ENCODE assay signal across 8 cellular contexts in genomic region chr17:43389022-43389947, GRCh38. TPM values are rescaled to one million over a fixed set of nuclear protein-coding genes. Genes with fewer than 3 reads are reported as not detected.
DNase-seq lines count a peak whose midpoint lies in the region; ATAC-seq and TF ChIP-seq lines count a peak whose summit lies in the region.

No MANE protein-coding gene starts in this region.

- no TSS peak for BruUV-seq in Caco-2 (replicated peaks; lab: Mats Ljungman, UMichigan)

- WGBS in hepatocyte (ENCODE audit: low lambda C conversion rate, missing lambda C conversion rate), result 5% methylated on average over 32 of the region's 35 CpGs

- H3K27me3 ChIP-seq in Caco-2 (replicated peaks; ENCODE audit: control insufficient read depth, insufficient read depth, low read length), result no peaks in the 10 kb centered on the region
- no peaks in the 10 kb centered on the region for H3K27me3 ChIP-seq in HAP-1 (ENCODE audit: low read depth)
- no peaks in the 10 kb centered on the region for H3K27me3 ChIP-seq in ascending aorta
- H3K27me3 ChIP-seq in hepatocyte, result no peaks in the 10 kb centered on the region

- H3K36me3 ChIP-seq in Caco-2 (ENCODE audit: control insufficient read depth, insufficient read depth, low read length) (no peaks in the 10 kb centered on the region), HAP-1 (replicated peaks) (no peaks in the 10 kb centered on the region), ascending aorta (no peaks in the 10 kb centered on the region), hepatocyte (replicated peaks; ENCODE audit: insufficient read depth, low read depth) (no peaks in the 10 kb centered on the region)

- H2AFZ ChIP-seq in hepatocyte, result peak overlapping the region; percentile 82

- intact Hi-C loops in Caco-2 (cut with micrococcal nuclease; ENCODE audit: unreplicated experiment) (no loop called here), ascending aorta (cut with DNase I) (loop anchor here (1.0 to 2.0 kb wide), 2 partner anchors 21 to 28 kb away; no protein-coding TSS in a partner anchor)

- peaks cover 11% of the 10 kb centered on the region for H3K79me2 ChIP-seq in hepatocyte

- peaks cover 23% of the 10 kb centered on the region for H3K4me1 Mint-ChIP-seq in Caco-2 (ENCODE audit: low read depth, unreplicated experiment)

- in situ Hi-C loops in HAP-1 (cut with MboI; ENCODE audit: low sequenced_read_pairs), result loop anchor here (5.0 kb wide), 1 partner anchor 93 kb away; the partner anchor contains the start of gene DHX8

- H3K4me3 ChIP-seq in Caco-2 (ENCODE audit: low read depth, low read length), result peak overlapping the region; percentile 72
- peak overlapping the region; percentile 44 for H3K4me3 ChIP-seq in HAP-1
- peak overlapping the region; percentile 61 to 89 for H3K4me3 ChIP-seq in ascending aorta
- H3K4me3 ChIP-seq in hepatocyte, result peak overlapping the region; percentile 51
- H3K4me3 ChIP-seq in retinal pigment epithelial cell (ENCODE audit: low read length), result peak overlapping the region; percentile 59

- ATAC-seq in GM21360 (IDR thresholded peaks at IDR 0.05; ENCODE audit: unreplicated experiment), result no peak

- no peaks in the 10 kb centered on the region for H3K9me2 ChIP-seq in hepatocyte (replicated peaks; ENCODE audit: insufficient read depth)

- no peaks in the 10 kb centered on the region for H3K9me3 Mint-ChIP-seq in Caco-2 (ENCODE audit: unreplicated experiment)

- TF ChIP-seq CTCF in Caco-2 (IDR thresholded peaks at IDR 0.05; ENCODE audit: insufficient read depth in 1 of 2, low read depth in 1 of 2, low read length in 1 of 2, severe bottlenecking in 1 of 2, unreplicated experiment in 1 of 2), result peak; percentile 91 to 93
- TF ChIP-seq CTCF in ascending aorta (IDR thresholded peaks at IDR 0.05), result peak; percentile 76 to 81 (median 80)
- TF ChIP-seq CTCF in hepatocyte (IDR thresholded peaks at IDR 0.05; ENCODE audit: poor library complexity), result peak; percentile 92
- TF ChIP-seq CTCF in retinal pigment epithelial cell (conservative IDR thresholded peaks at IDR 0.05; ENCODE audit: low read depth, low read length), result peak; percentile 96

- peaks cover 17% of the 10 kb centered on the region; the same call in 1 of the 2 replicates for H3K4me1 ChIP-seq in Caco-2
- H3K4me1 ChIP-seq in HAP-1, result peaks cover 2% of the 10 kb centered on the region
- peaks cover 3 to 11% of the 10 kb centered on the region in 2 donors for H3K4me1 ChIP-seq in ascending aorta
- peaks cover 15% of the 10 kb centered on the region for H3K4me1 ChIP-seq in hepatocyte (ENCODE audit: insufficient read depth)

- peak; percentile 78 to 81 for DNase-seq in Caco-2
- peak; percentile 85 for DNase-seq in HAP-1 (ENCODE audit: low spot score in 2 of 2)
- DNase-seq in NCI-H187 (lab: John Stamatoyannopoulos, UW), result peak; percentile 35 to 39
- peak; percentile 79 for DNase-seq in T-helper 22 cell (ENCODE audit: low read depth)
- DNase-seq in ascending aorta (ENCODE audit: low spot score in 2 of 2), result peak; percentile 54 to 91
- DNase-seq in hepatocyte (ENCODE audit: low spot score), result peak; percentile 88
- no peak for DNase-seq in retinal pigment epithelial cell (ENCODE audit: low read depth)

- peak overlapping the region; percentile 87 for H3K4me3 Mint-ChIP-seq in Caco-2 (ENCODE audit: unreplicated experiment)

- H3K36me3 Mint-ChIP-seq in Caco-2 (ENCODE audit: insufficient read depth, unreplicated experiment), result peaks cover 10% of the 10 kb centered on the region

- peak overlapping the region; percentile 92 for H3K4me2 ChIP-seq in hepatocyte

- H3K27me3 Mint-ChIP-seq in Caco-2 (ENCODE audit: insufficient read depth, unreplicated experiment), result no peaks in the 10 kb centered on the region

- H3K9me3 ChIP-seq in Caco-2 (no peaks in the 10 kb centered on the region), HAP-1 (0 out of 2 replicates have a peak, but pooled peaks cover 2% of the 10 kb centered on the region), ascending aorta (no peaks in the 10 kb centered on the region), hepatocyte (ENCODE audit: low read depth) (no peaks in the 10 kb centered on the region)

- H3K27ac Mint-ChIP-seq in Caco-2 (ENCODE audit: unreplicated experiment), result peak overlapping the region; percentile 96

- H4K20me1 ChIP-seq in hepatocyte (ENCODE audit: insufficient read depth, poor library complexity, severe bottlenecking), result no peaks in the 10 kb centered on the region

- CTCF ChIA-PET in Caco-2 (lab: Charles Lee), result interaction anchor here (0.6 to 12.1 kb wide), 10 partner anchors 9 to 872 kb away, joined by 3 to 211 read pairs (median 8); partner anchors contain the start of genes ARL4D and DHX8

- peak overlapping the region; percentile 99 for H3K27ac ChIP-seq in ascending aorta
- peak overlapping the region; percentile 100 for H3K27ac ChIP-seq in hepatocyte

- POLR2A ChIA-PET in Caco-2 (lab: Charles Lee), result interaction anchor here (0.6 to 3.0 kb wide), 11 partner anchors 9 to 391 kb away, joined by 3 to 224 read pairs (median 9); partner anchors contain the start of genes ARL4D, DHX8 and RPL27

RNA-seq across cellular contexts. Expression of gene ARL4D, which starts 9.5 kb away (rescaled TPM):
- 16.0 and 19.9 TPM in 2 replicates for total RNA-seq in Caco-2 (2022)
- 3.3 TPM for total RNA-seq in ascending aorta
- total RNA-seq in hepatocyte, result 35.3 and 35.8 TPM in 2 replicates
- polyA plus RNA-seq in hepatocyte, result 93.2 and 99.9 TPM in 2 replicates
